In genomic region chr6:28867078-28867414, GRCh38 we compare ENCODE assay signal across 8 cellular contexts. TPM values are rescaled to one million over a fixed set of nuclear protein-coding genes. Genes with fewer than 3 reads are reported as not detected.
DNase-seq lines count a peak whose midpoint lies in the region; ATAC-seq, FAIRE-seq and TF ChIP-seq lines count a peak whose summit lies in the region.

No MANE protein-coding gene starts in this region.

- no peak for FAIRE-seq in D721Med (lab: Jason Lieb, UNC)

- peaks cover 0 to 24% (median 13%) of the 10 kb centered on the region in 8 donors for H3K9me3 Mint-ChIP-seq in CD4-positive, alpha-beta memory T cell

- H3K9me2 ChIP-seq in OCI-LY1 (ENCODE audit: low read depth, low read length) = no peaks in the 10 kb centered on the region

- no peaks in the 10 kb centered on the region for H3K9me3 ChIP-seq in CD4-positive, alpha-beta memory T cell (ENCODE audit: control insufficient read depth in 1 of 2, low read length in 2 of 2)
- H3K9me3 ChIP-seq in OCI-LY1 (ENCODE audit: low read length) (peaks cover 10% of the 10 kb centered on the region), colonic mucosa (no peaks in the 10 kb centered on the region), mucosa of rectum (ENCODE audit: control insufficient read depth in 2 of 2, low read length in 2 of 2) (peaks cover 0 to 2% of the 10 kb centered on the region in 2 donors)

- H3K36me3 Mint-ChIP-seq in CD4-positive, alpha-beta memory T cell = peaks cover 0 to 26% of the 10 kb centered on the region in 2 donors

- peaks cover 4 to 5% of the 10 kb centered on the region in 2 donors for H3K27me3 Mint-ChIP-seq in CD4-positive, alpha-beta memory T cell

- H3K27me3 ChIP-seq in CD4-positive, alpha-beta memory T cell (ENCODE audit: insufficient read depth, low read length) = no peaks in the 10 kb centered on the region
- H3K27me3 ChIP-seq in OCI-LY1 (ENCODE audit: insufficient read depth, low read length) = no peaks in the 10 kb centered on the region; the same call in 1 of the 2 replicates
- H3K27me3 ChIP-seq in colonic mucosa = no peaks in the 10 kb centered on the region
- H3K27me3 ChIP-seq in mucosa of rectum (ENCODE audit: control insufficient read depth in 2 of 2, insufficient read depth in 2 of 2, low read length in 2 of 2) = no peaks in the 10 kb centered on the region

- peak overlapping the region; percentile 20 to 56 for H3K4me3 ChIP-seq in CD4-positive, alpha-beta memory T cell (ENCODE audit: low read length in 2 of 2)
- H3K4me3 ChIP-seq in OCI-LY1 (ENCODE audit: low read depth, low read length, poor library complexity, severe bottlenecking) (peak overlapping the region; percentile 69), colonic mucosa (peak overlapping the region; percentile 68), mucosa of rectum (ENCODE audit: low read length in 2 of 2) (peak overlapping the region; percentile 71 to 74)

- H3K27ac Mint-ChIP-seq in CD4-positive, alpha-beta memory T cell = peak overlapping the region; percentile 89 to 97 (median 94)

- intact Hi-C loops in CD4-positive, alpha-beta memory T cell (cut with micrococcal nuclease) = loop anchor here (10.0 kb wide), 2 partner anchors 1112 to 1732 kb away; a partner anchor contains a TSS
- intact Hi-C loops in colonic mucosa (cut with DNase I) = no loop called here

- H3K4me2 ChIP-seq in OCI-LY1 (ENCODE audit: low read length) = peak overlapping the region; percentile 75

- ATAC-seq in GM21529 (IDR thresholded peaks at IDR 0.05; ENCODE audit: unreplicated experiment) (peak; percentile 10), GM21825 (IDR thresholded peaks at IDR 0.05; ENCODE audit: unreplicated experiment) (no peak)

- no peak for DNase-seq in CD4-positive, alpha-beta memory T cell
- DNase-seq in colonic mucosa (no peak), hippocampal formation (lab: John Stamatoyannopoulos, UW) (no peak), D721Med (ENCODE audit: insufficient read length, low spot score) (no peak)

- 0 out of 2 replicates have a peak overlapping the region, but pooled peaks have one; percentile 13 for H2AFZ ChIP-seq in OCI-LY1 (ENCODE audit: low read length)

- no peaks in the 10 kb centered on the region for H3K79me2 ChIP-seq in OCI-LY1 (ENCODE audit: insufficient read depth, low read length)

- peaks cover 14% of the 10 kb centered on the region for H3K4me1 ChIP-seq in CD4-positive, alpha-beta memory T cell (ENCODE audit: insufficient read depth, low read length)
- peaks cover 35% of the 10 kb centered on the region for H3K4me1 ChIP-seq in OCI-LY1 (ENCODE audit: insufficient read depth, low read length, severe bottlenecking)
- H3K4me1 ChIP-seq in colonic mucosa = peaks cover 4% of the 10 kb centered on the region
- peaks cover 7 to 8% of the 10 kb centered on the region in 2 donors for H3K4me1 ChIP-seq in mucosa of rectum (ENCODE audit: control insufficient read depth in 2 of 2, insufficient read depth in 2 of 2, low read length in 2 of 2)

- no peaks in the 10 kb centered on the region for H3F3A ChIP-seq in OCI-LY1 (ENCODE audit: insufficient read depth, low read length)

- no peaks in the 10 kb centered on the region for H3K36me3 ChIP-seq in CD4-positive, alpha-beta memory T cell (ENCODE audit: insufficient read depth, low read length)
- no peaks in the 10 kb centered on the region for H3K36me3 ChIP-seq in OCI-LY1 (ENCODE audit: insufficient read depth, low read length)
- no peaks in the 10 kb centered on the region for H3K36me3 ChIP-seq in colonic mucosa
- no peaks in the 10 kb centered on the region for H3K36me3 ChIP-seq in mucosa of rectum (ENCODE audit: control insufficient read depth in 2 of 2, insufficient read depth in 2 of 2, low read length in 2 of 2)

- H4K20me1 ChIP-seq in OCI-LY1 (ENCODE audit: insufficient read depth, low read length) = no peaks in the 10 kb centered on the region

- H3K4me1 Mint-ChIP-seq in CD4-positive, alpha-beta memory T cell = peaks cover 23 to 55% (median 41%) of the 10 kb centered on the region in 4 donors

- peak overlapping the region; percentile 57 for H3K27ac ChIP-seq in CD4-positive, alpha-beta memory T cell (ENCODE audit: low read depth, low read length)
- peak overlapping the region; percentile 90 for H3K27ac ChIP-seq in OCI-LY1 (ENCODE audit: low read depth, low read length, poor library complexity, severe bottlenecking)
- H3K27ac ChIP-seq in colonic mucosa = peak overlapping the region; percentile 87
- H3K27ac ChIP-seq in mucosa of rectum (ENCODE audit: low read depth in 2 of 2, low read length in 2 of 2) = peak overlapping the region; percentile 90 to 92

- POLR2A ChIA-PET in CD4-positive, alpha-beta memory T cell (lab: Charles Lee; ENCODE audit: partially characterized antibody) = interaction anchor here (0.8 to 9.0 kb wide), 23 partner anchors 9 to 1740 kb away, joined by 3 to 208 read pairs (median 4); partner anchors contain the start of genes TRIM27 and ZNF311

- TF ChIP-seq CTCF in OCI-LY1 (IDR thresholded peaks at IDR 0.05; ENCODE audit: low read length) (no peak), colonic mucosa (IDR thresholded peaks at IDR 0.05) (no peak), D721Med (IDR thresholded peaks at IDR 0.05; ENCODE audit: insufficient read depth, missing control alignments) (no peak)

- H3K4me3 Mint-ChIP-seq in CD4-positive, alpha-beta memory T cell = peak overlapping the region; percentile 85 to 97 (median 89)

- CTCF ChIA-PET in CD4-positive, alpha-beta memory T cell (lab: Charles Lee; ENCODE audit: partially characterized antibody) = interaction anchor here (1.1 to 6.9 kb wide), 6 partner anchors 8 to 149 kb away, joined by 3 to 65 read pairs (median 10); no protein-coding TSS in a partner anchor

- H3K9ac ChIP-seq in OCI-LY1 (ENCODE audit: low read length) (peak overlapping the region; percentile 71), colonic mucosa (ENCODE audit: low read depth in 2 of 2, low read length in 2 of 2) (peak overlapping the region; percentile 48 to 76), mucosa of rectum (ENCODE audit: low read depth in 1 of 2, low read length in 2 of 2) (peak overlapping the region; percentile 77 to 86)

RNA-seq across cellular contexts. Expression of gene TRIM27, which starts 56.7 kb away (rescaled TPM):
- 100 to 1,000 TPM; 102 to 108 TPM for total RNA-seq in CD4-positive, alpha-beta memory T cell
- 10 to 100 TPM; 51.6 to 64.6 TPM for polyA plus RNA-seq in CD4-positive, alpha-beta memory T cell
- total RNA-seq in colonic mucosa = 10 to 100 TPM; 26.9 to 47.7 TPM
